ENCODE assay signal across 8 cellular contexts in genomic region chr7:99374121-99375064, GRCh38. TPM values are rescaled to one million over a fixed set of nuclear protein-coding genes. Genes with fewer than 3 reads are reported as not detected.
DNase-seq lines count a peak whose midpoint lies in the region; ATAC-seq and TF ChIP-seq lines count a peak whose summit lies in the region.

TSS of gene ARPC1B (plus strand) at chr7:99374730. CDS start at chr7:99385715, 10,985 bp downstream.

- no peaks in the 10 kb centered on the region for H3K9me3 ChIP-seq in CD8-positive, alpha-beta memory T cell (ENCODE audit: low read length)
- H3K9me3 ChIP-seq in Peyer's patch, result no peaks in the 10 kb centered on the region
- H3K9me3 ChIP-seq in fibroblast of lung (ENCODE audit: control insufficient read depth, insufficient read depth, low read depth, low read length), result no peaks in the 10 kb centered on the region

- H3K9ac ChIP-seq in fibroblast of lung (ENCODE audit: insufficient read depth, low read length), result peak within 1 kb of the TSS; percentile 51

- H3K27me3 ChIP-seq in CD8-positive, alpha-beta memory T cell (ENCODE audit: insufficient read depth, low read length, poor library complexity, severe bottlenecking), result no peaks in the 10 kb centered on the region
- no peaks in the 10 kb centered on the region for H3K27me3 ChIP-seq in Peyer's patch
- H3K27me3 ChIP-seq in fibroblast of lung (ENCODE audit: control insufficient read depth, insufficient read depth, low read length), result no peaks in the 10 kb centered on the region

- ATAC-seq in GM19324 (IDR thresholded peaks at IDR 0.05; ENCODE audit: low FRiP score, unreplicated experiment) (peak; percentile 65), HG03432 (IDR thresholded peaks at IDR 0.05; ENCODE audit: unreplicated experiment) (peak; percentile 70)
- peak; percentile 77 to 80 for ATAC-seq in activated T-cell treated with anti-CD3 and anti-CD28 coated beads, Interleukin-2, amount 50 U/mL, for 72 hours (replicated peaks in 1 of 2)
- ATAC-seq in stimulated activated naive CD8-positive, alpha-beta T cell treated with anti-CD3 and anti-CD28 coated beads, Interleukin-15, amount 100 ng/mL, for 72 hours, result peak; percentile 77

- POLR2A ChIA-PET in CD8-positive, alpha-beta memory T cell (lab: Charles Lee), result interaction anchor here (0.5 to 4.3 kb wide), 4 partner anchors 13 to 183 kb away, joined by 3 to 29 read pairs (median 16); partner anchors contain the start of genes BUD31 and PDAP1

- peaks cover 39% of the 10 kb centered on the region for H3K4me1 ChIP-seq in CD8-positive, alpha-beta memory T cell (ENCODE audit: insufficient read depth, low read length)
- H3K4me1 ChIP-seq in Peyer's patch (peaks cover 0 to 25% (median 7%) of the 10 kb centered on the region in 4 donors), fibroblast of lung (ENCODE audit: control insufficient read depth, extremely low read depth, insufficient read depth, low read length) (peaks cover 8% of the 10 kb centered on the region)

- no peak for TF ChIP-seq CTCF in Peyer's patch (IDR thresholded peaks at IDR 0.05)
- TF ChIP-seq CTCF in fibroblast of lung (conservative IDR thresholded peaks at IDR 0.05 in 1 of 2, IDR thresholded peaks at IDR 0.05 in 1 of 2; ENCODE audit: low read depth in 1 of 2, low read length in 2 of 2), result no peak
- no peak for TF ChIP-seq CTCF in nephron (IDR thresholded peaks at IDR 0.05; ENCODE audit: unreplicated experiment in 3 of 3)

- peak within 1 kb of the TSS; percentile 21 for H2AFZ ChIP-seq in fibroblast of lung (ENCODE audit: low read length)

- peaks cover 23 to 34% (median 26%) of the 10 kb centered on the region in 3 donors for H3K4me1 Mint-ChIP-seq in CD8-positive, alpha-beta memory T cell
- H3K4me1 Mint-ChIP-seq in activated T-cell treated with anti-CD3 and anti-CD28 coated beads, Interleukin-2, amount 50 U/mL, for 72 hours (ENCODE audit: low read depth), result peaks cover 43% of the 10 kb centered on the region
- peaks cover 21% of the 10 kb centered on the region for H3K4me1 Mint-ChIP-seq in nephron
- H3K4me1 Mint-ChIP-seq in stimulated activated naive CD8-positive, alpha-beta T cell treated with anti-CD3 and anti-CD28 coated beads, Interleukin-15, amount 100 ng/mL, for 72 hours, result peaks cover 63% of the 10 kb centered on the region

- H3K27ac ChIP-seq in CD8-positive, alpha-beta memory T cell (ENCODE audit: low read depth, low read length), result peak within 1 kb of the TSS; percentile 90
- H3K27ac ChIP-seq in Peyer's patch, result peak within 1 kb of the TSS; percentile 92 to 99 (median 98)
- peak within 1 kb of the TSS; percentile 47 for H3K27ac ChIP-seq in fibroblast of lung (ENCODE audit: insufficient read depth, low read length)

- no peaks in the 10 kb centered on the region for H3K27me3 Mint-ChIP-seq in CD8-positive, alpha-beta memory T cell
- no peaks in the 10 kb centered on the region for H3K27me3 Mint-ChIP-seq in activated T-cell treated with anti-CD3 and anti-CD28 coated beads, Interleukin-2, amount 50 U/mL, for 72 hours (ENCODE audit: low read depth)
- H3K27me3 Mint-ChIP-seq in nephron (ENCODE audit: low read depth), result peaks cover 5% of the 10 kb centered on the region
- no peaks in the 10 kb centered on the region for H3K27me3 Mint-ChIP-seq in stimulated activated naive CD8-positive, alpha-beta T cell treated with anti-CD3 and anti-CD28 coated beads, Interleukin-15, amount 100 ng/mL, for 72 hours

- peak within 1 kb of the TSS; percentile 83 for H3K4me3 ChIP-seq in CD8-positive, alpha-beta memory T cell (ENCODE audit: low read length)
- peak within 1 kb of the TSS; percentile 86 to 99 (median 90) for H3K4me3 ChIP-seq in Peyer's patch
- H3K4me3 ChIP-seq in fibroblast of lung (replicated peaks in 1 of 4; ENCODE audit: control extremely low read depth in 1 of 4, insufficient read depth in 1 of 4, low read depth in 3 of 4, low read length in 4 of 4), result peak within 1 kb of the TSS; percentile 51 to 75 (median 64)

- peak; percentile 63 to 89 for TF ChIP-seq POLR2A in Peyer's patch (IDR thresholded peaks at IDR 0.05)

- H3K27ac Mint-ChIP-seq in CD8-positive, alpha-beta memory T cell, result peak within 1 kb of the TSS; percentile 68 to 98 (median 94)
- H3K27ac Mint-ChIP-seq in activated T-cell treated with anti-CD3 and anti-CD28 coated beads, Interleukin-2, amount 50 U/mL, for 72 hours, result peak within 1 kb of the TSS; percentile 77
- peak within 1 kb of the TSS in 1 of 3 experiments; percentile 63 for H3K27ac Mint-ChIP-seq in nephron
- peak within 1 kb of the TSS; percentile 90 to 95 for H3K27ac Mint-ChIP-seq in stimulated activated naive CD8-positive, alpha-beta T cell treated with anti-CD3 and anti-CD28 coated beads, Interleukin-15, amount 100 ng/mL, for 72 hours

- H3K4me3 Mint-ChIP-seq in CD8-positive, alpha-beta memory T cell, result peak within 1 kb of the TSS; percentile 77 to 92 (median 80)
- H3K4me3 Mint-ChIP-seq in activated T-cell treated with anti-CD3 and anti-CD28 coated beads, Interleukin-2, amount 50 U/mL, for 72 hours, result peak within 1 kb of the TSS; percentile 86 to 87
- peak within 1 kb of the TSS; percentile 81 to 86 (median 83) for H3K4me3 Mint-ChIP-seq in nephron
- H3K4me3 Mint-ChIP-seq in stimulated activated naive CD8-positive, alpha-beta T cell treated with anti-CD3 and anti-CD28 coated beads, Interleukin-15, amount 100 ng/mL, for 72 hours, result peak within 1 kb of the TSS; percentile 82 to 90

- CTCF ChIA-PET in CD8-positive, alpha-beta memory T cell (lab: Charles Lee), result interaction anchor here (1.0 to 2.1 kb wide), 4 partner anchors 9 to 35 kb away, joined by 3 to 7 read pairs (median 5); partner anchors contain the start of genes BUD31 and PDAP1

- DNase-seq in CD8-positive, alpha-beta memory T cell, result peak; percentile 80 to 90 (median 82)
- DNase-seq in Peyer's patch, result peak; percentile 91 to 95 (median 91)
- peak; percentile 85 to 88 for DNase-seq in activated T-cell treated with anti-CD3 and anti-CD28 coated beads, Interleukin-2, amount 50 U/mL, for 72 hours
- peak; percentile 55 to 74 for DNase-seq in fibroblast of lung (ENCODE audit: low read depth in 2 of 2)
- peak; percentile 76 to 78 for DNase-seq in stimulated activated naive CD8-positive, alpha-beta T cell treated with anti-CD3 and anti-CD28 coated beads, Interleukin-15, amount 100 ng/mL, for 72 hours

- peaks cover 3 to 20% (median 4%) of the 10 kb centered on the region in 3 donors for H3K36me3 Mint-ChIP-seq in CD8-positive, alpha-beta memory T cell
- peaks cover 3 to 9% of the 10 kb centered on the region in 2 donors for H3K36me3 Mint-ChIP-seq in activated T-cell treated with anti-CD3 and anti-CD28 coated beads, Interleukin-2, amount 50 U/mL, for 72 hours (ENCODE audit: insufficient read depth in 2 of 2)
- peaks cover 4% of the 10 kb centered on the region for H3K36me3 Mint-ChIP-seq in nephron (ENCODE audit: low read depth)

- no peaks in the 10 kb centered on the region for H4K20me1 ChIP-seq in fibroblast of lung (ENCODE audit: control insufficient read depth, extremely low read depth, insufficient read depth, low read length)

- peaks cover 20% of the 10 kb centered on the region for H3K79me2 ChIP-seq in fibroblast of lung (ENCODE audit: control insufficient read depth, insufficient read depth, low read length)

- H3K36me3 ChIP-seq in CD8-positive, alpha-beta memory T cell (ENCODE audit: insufficient read depth, low read length), result no peaks in the 10 kb centered on the region
- H3K36me3 ChIP-seq in Peyer's patch, result peaks cover 0 to 8% (median 0%) of the 10 kb centered on the region in 3 donors
- H3K36me3 ChIP-seq in fibroblast of lung (ENCODE audit: control insufficient read depth, insufficient read depth, low read length), result peaks cover 6% of the 10 kb centered on the region

- H3K4me2 ChIP-seq in fibroblast of lung (ENCODE audit: extremely low read depth, insufficient read depth, low read length), result peak within 1 kb of the TSS; percentile 72

- no peaks in the 10 kb centered on the region for H3K9me3 Mint-ChIP-seq in CD8-positive, alpha-beta memory T cell
- H3K9me3 Mint-ChIP-seq in activated T-cell treated with anti-CD3 and anti-CD28 coated beads, Interleukin-2, amount 50 U/mL, for 72 hours, result no peaks in the 10 kb centered on the region
- H3K9me3 Mint-ChIP-seq in nephron, result no peaks in the 10 kb centered on the region
- H3K9me3 Mint-ChIP-seq in stimulated activated naive CD8-positive, alpha-beta T cell treated with anti-CD3 and anti-CD28 coated beads, Interleukin-15, amount 100 ng/mL, for 72 hours, result no peaks in the 10 kb centered on the region

RNA-seq across cellular contexts. Expression of gene ARPC1B, which starts in this region (rescaled TPM):
- total RNA-seq in CD8-positive, alpha-beta memory T cell, result 100 to 1,000 TPM; 238 to 258 TPM
- polyA plus RNA-seq in CD8-positive, alpha-beta memory T cell, result 821 TPM
- total RNA-seq in Peyer's patch (100 to 1,000 TPM; 228 to 386 (median 343) TPM), fibroblast of lung (241 and 394 TPM in 2 replicates)
- total RNA-seq in activated T-cell treated with anti-CD3 and anti-CD28 coated beads, Interleukin-2, amount 50 U/mL, for 72 hours, result 100 to 1,000 TPM; 202 to 208 TPM
- polyA plus RNA-seq in fibroblast of lung, result 245 and 408 TPM in 2 replicates
- polyA plus RNA-seq in fibroblast of lung (2012), result 319 and 543 TPM in 2 replicates
- 64.4 and 129 TPM in 2 replicates for polyA minus RNA-seq in fibroblast of lung (ENCODE audit: low replicate concordance)

Comparison
In these comparisons a context has a peak if more than half of its experiments do, and no peak if none do; other contexts are left out.
1. Peak in every context shown above with its lines: DNase-seq, ATAC-seq, H3K4me3 ChIP-seq and H3K27ac ChIP-seq.
2. H3K27ac ChIP-seq: peak in every context shown above with its lines; median percentile 98 in Peyer's patch; 90 in CD8-positive, alpha-beta memory T cell; 47 in fibroblast of lung.